8 cellular contexts compared by ENCODE assay signal in the genomic region with DNA sequence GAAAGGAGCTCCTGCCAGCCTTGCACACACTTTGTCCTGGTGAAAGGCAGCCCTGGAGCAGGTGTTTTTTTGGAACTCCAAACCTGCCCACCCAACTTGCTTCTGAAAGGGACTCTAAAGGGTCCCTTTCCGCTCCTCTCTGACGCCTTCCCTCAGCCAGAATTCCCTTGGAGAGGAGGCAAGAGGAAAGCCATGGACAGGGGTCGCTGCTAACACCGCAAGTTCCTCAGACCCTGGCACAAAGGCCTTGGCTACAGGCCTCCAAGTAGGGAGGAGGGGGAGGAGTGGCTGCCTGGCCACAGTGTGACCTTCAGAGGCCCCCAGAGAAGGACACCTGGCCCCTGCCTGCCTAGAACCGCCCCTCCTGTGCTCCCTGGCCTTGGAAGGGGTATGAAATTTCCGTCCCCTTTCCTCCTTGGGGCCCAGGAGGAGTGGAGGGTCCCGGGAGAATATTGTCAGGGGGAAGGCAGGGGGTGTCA. TPM values are rescaled to one million over a fixed set of nuclear protein-coding genes. Genes with fewer than 3 reads are reported as not detected.
DNase-seq lines count a peak whose midpoint lies in the region; ATAC-seq and TF ChIP-seq lines count a peak whose summit lies in the region.

No MANE protein-coding gene starts in this region.

- ATAC-seq in natural killer cell treated with Interleukin-12 subunit alpha and Interleukin-12 subunit beta and Interleukin-15 and Interleukin-18, amount 100 ng/mL, for 72 hours: no peak
- ATAC-seq in HG03045 (IDR thresholded peaks at IDR 0.05; ENCODE audit: unreplicated experiment) (no peak), left lobe of liver (no peak)

- H3K36me3 Mint-ChIP-seq in natural killer cell treated with Interleukin-12 subunit alpha and Interleukin-12 subunit beta and Interleukin-15 and Interleukin-18, amount 100 ng/mL, for 72 hours: no peaks in the 10 kb centered on the region

- TF ChIP-seq POLR2A in erythroblast (IDR thresholded peaks at IDR 0.05; ENCODE audit: low read length): no peak

- in situ Hi-C loops in SK-MEL-5 (cut with HindIII; ENCODE audit: low pct_unique_long_range_greater_than_20kb, low sequenced_read_pairs): no loop called here

- peaks cover 7 to 8% of the 10 kb centered on the region in 2 donors for H3K27me3 Mint-ChIP-seq in natural killer cell treated with Interleukin-12 subunit alpha and Interleukin-12 subunit beta and Interleukin-15 and Interleukin-18, amount 100 ng/mL, for 72 hours

- peak; percentile 68 for DNase-seq in DMS53 (lab: John Stamatoyannopoulos, UW)
- no peak for DNase-seq in DMS53 treated with DMSO at 0.1 percent for 48 hours (lab: John Stamatoyannopoulos, UW; ENCODE audit: unreplicated experiment)
- DNase-seq in SK-MEL-5 (ENCODE audit: low read depth, low spot score): peak; percentile 24
- DNase-seq in erythroblast (lab: John Stamatoyannopoulos, UW): peak; percentile 58 to 64
- no peak for DNase-seq in natural killer cell treated with Interleukin-12 subunit alpha and Interleukin-12 subunit beta and Interleukin-15 and Interleukin-18, amount 100 ng/mL, for 72 hours (ENCODE audit: low spot score)
- DNase-seq in stimulated activated CD4-positive, alpha-beta T cell treated with anti-CD3 and anti-CD28 coated beads, Interleukin-2, amount 100 ng/mL, for 48 hours: no peak
- DNase-seq in left lobe of liver (ENCODE audit: low spot score): no peak

- H3K9me3 Mint-ChIP-seq in natural killer cell treated with Interleukin-12 subunit alpha and Interleukin-12 subunit beta and Interleukin-15 and Interleukin-18, amount 100 ng/mL, for 72 hours: no peaks in the 10 kb centered on the region

- peak overlapping the region; percentile 85 for H3K4me3 Mint-ChIP-seq in natural killer cell treated with Interleukin-12 subunit alpha and Interleukin-12 subunit beta and Interleukin-15 and Interleukin-18, amount 100 ng/mL, for 72 hours

- H3K4me1 Mint-ChIP-seq in natural killer cell treated with Interleukin-12 subunit alpha and Interleukin-12 subunit beta and Interleukin-15 and Interleukin-18, amount 100 ng/mL, for 72 hours (ENCODE audit: low read depth in 2 of 2): peaks cover 28 to 37% of the 10 kb centered on the region in 2 donors

- H3K27ac Mint-ChIP-seq in natural killer cell treated with Interleukin-12 subunit alpha and Interleukin-12 subunit beta and Interleukin-15 and Interleukin-18, amount 100 ng/mL, for 72 hours: peak overlapping the region; percentile 66 to 88

RNA-seq across cellular contexts. Expression of a gene that starts 2.6 kb away (rescaled TPM):
- total RNA-seq in SK-MEL-5 (2014; rRNA removed; shearing (Covaris generic)): 35.5 and 37.2 TPM in 2 replicates
- 48.8 and 80.5 TPM in 2 replicates for polyA plus RNA-seq in SK-MEL-5 (2015; cell fraction: cytosol; rRNA removed)
- polyA plus RNA-seq in SK-MEL-5 (2015; cell fraction: nucleus; rRNA removed): 507 and 526 TPM in 2 replicates
- 10 to 100 TPM; 36.8 to 43.0 TPM for total RNA-seq in natural killer cell treated with Interleukin-12 subunit alpha and Interleukin-12 subunit beta and Interleukin-15 and Interleukin-18, amount 100 ng/mL, for 72 hours
- 135 TPM for total RNA-seq in left lobe of liver

Comparison
In these comparisons a context has a peak if more than half of its experiments do, and no peak if none do; other contexts are left out.
1. DNase-seq: peak in DMS53 (single experiment), SK-MEL-5 (single experiment) and erythroblast (2 of 2); none in DMS53 treated with DMSO at 0.1 percent for 48 hours (single experiment), natural killer cell treated with Interleukin-12 subunit alpha and Interleukin-12 subunit beta and Interleukin-15 and Interleukin-18, amount 100 ng/mL, for 72 hours (single experiment), stimulated activated CD4-positive, alpha-beta T cell treated with anti-CD3 and anti-CD28 coated beads, Interleukin-2, amount 100 ng/mL, for 48 hours (0 of 2) and left lobe of liver (single experiment).